In genomic region chr17:45060382-45060823, GRCh38 we compare ENCODE assay signal across 8 cellular contexts. TPM values are rescaled to one million over a fixed set of nuclear protein-coding genes. Genes with fewer than 3 reads are reported as not detected.
A peak's percentile ranks its signal among the peaks of the same experiment; 100 is the strongest.
DNase-seq lines count a peak whose midpoint lies in the region; FAIRE-seq and TF ChIP-seq lines count a peak whose summit lies in the region.

No MANE protein-coding gene starts in this region.

- DNase-seq in activated naive CD4-positive, alpha-beta T cell treated with anti-CD3 and anti-CD28 coated beads for 36 hours = no peak
- no peak for DNase-seq in activated naive CD4-positive, alpha-beta T cell (lab: John Stamatoyannopoulos, UW)
- DNase-seq in adrenal gland (no peak), kidney (no peak), glomerular visceral epithelial cell (ENCODE audit: extremely low spot score) (no peak)
- DNase-seq in stimulated activated CD8-positive, alpha-beta memory T cell treated with anti-CD3 and anti-CD28 coated beads, Interleukin-4, amount 100 ng/mL, for 48 hours = no peak
- no peak for DNase-seq in stimulated activated naive CD4-positive, alpha-beta T cell (lab: John Stamatoyannopoulos, UW)

- H3K27me3 Mint-ChIP-seq in activated naive CD4-positive, alpha-beta T cell treated with anti-CD3 and anti-CD28 coated beads for 36 hours (ENCODE audit: low read depth) = no peaks in the 10 kb centered on the region

- peak overlapping the region; percentile 7 to 61 (median 32) for H3K4me3 ChIP-seq in adrenal gland
- H3K4me3 ChIP-seq in kidney (ENCODE audit: low read length in 2 of 2) = peak overlapping the region; percentile 82 to 91
- peak overlapping the region; percentile 92 to 100 (median 99) for H3K4me3 ChIP-seq in subcutaneous abdominal adipose tissue (ENCODE audit: low read depth in 1 of 5, low read length in 5 of 5)

- FAIRE-seq in kidney (lab: Jason Lieb, UNC) = no peak

- peak overlapping the region; percentile 54 to 88 (median 79) for H3K27ac ChIP-seq in adrenal gland
- H3K27ac ChIP-seq in kidney (ENCODE audit: low read depth in 2 of 2, low read length in 2 of 2) = peak overlapping the region; percentile 38 to 86
- peak overlapping the region; percentile 96 for H3K27ac ChIP-seq in subcutaneous abdominal adipose tissue (ENCODE audit: low read depth, low read length)

- intact Hi-C loops in activated naive CD4-positive, alpha-beta T cell treated with anti-CD3 and anti-CD28 coated beads for 36 hours (cut with micrococcal nuclease) = loop anchor here (10.0 kb wide), 1 partner anchor 254 kb away; the partner anchor contains the start of gene MAP3K14
- intact Hi-C loops in adrenal gland (cut with DNase I) = no loop called here
- intact Hi-C loops in kidney (cut with DNase I) = no loop called here

- H3K27ac Mint-ChIP-seq in activated naive CD4-positive, alpha-beta T cell treated with anti-CD3 and anti-CD28 coated beads for 36 hours = peak overlapping the region; percentile 93

- 8 to 13% (median 9%) methylated on average over 16 of the region's 16 CpGs for WGBS in adrenal gland, 4 donors

- no peak for TF ChIP-seq CTCF in adrenal gland (IDR thresholded peaks at IDR 0.05)
- no peak for TF ChIP-seq CTCF in kidney (IDR thresholded peaks at IDR 0.05; ENCODE audit: borderline replicate concordance, extremely low read depth, insufficient read depth)

- peaks cover 15% of the 10 kb centered on the region for H3K36me3 Mint-ChIP-seq in activated naive CD4-positive, alpha-beta T cell treated with anti-CD3 and anti-CD28 coated beads for 36 hours (ENCODE audit: low read depth)

- H3K36me3 ChIP-seq in adrenal gland (replicated peaks in 1 of 2) = no peaks in the 10 kb centered on the region
- no peaks in the 10 kb centered on the region for H3K36me3 ChIP-seq in kidney (ENCODE audit: control insufficient read depth in 1 of 2, insufficient read depth in 2 of 2, low read length in 2 of 2)
- peaks cover 0 to 5% (median 0%) of the 10 kb centered on the region in 5 donors for H3K36me3 ChIP-seq in subcutaneous abdominal adipose tissue (ENCODE audit: control insufficient read depth in 5 of 5, insufficient read depth in 5 of 5, low read length in 5 of 5)

- no peaks in the 10 kb centered on the region for H3K27me3 ChIP-seq in adrenal gland
- H3K27me3 ChIP-seq in subcutaneous abdominal adipose tissue (ENCODE audit: control insufficient read depth in 5 of 5, insufficient read depth in 4 of 5, low read length in 5 of 5) = no peaks in the 10 kb centered on the region

- H3K9me3 Mint-ChIP-seq in activated naive CD4-positive, alpha-beta T cell treated with anti-CD3 and anti-CD28 coated beads for 36 hours = no peaks in the 10 kb centered on the region

- TF ChIP-seq POLR2A in adrenal gland (IDR thresholded peaks at IDR 0.05) = no peak

- peak overlapping the region; percentile 31 to 94 for H3K9ac ChIP-seq in kidney (ENCODE audit: low read length in 2 of 2)
- H3K9ac ChIP-seq in subcutaneous abdominal adipose tissue (ENCODE audit: low read length in 5 of 5) = peak overlapping the region; percentile 86 to 97 (median 90)

- H3K4me1 ChIP-seq in adrenal gland (replicated peaks in 1 of 2) (peaks cover 38 to 54% of the 10 kb centered on the region in 2 donors), kidney (ENCODE audit: control insufficient read depth in 1 of 2, insufficient read depth in 1 of 2, low read depth in 1 of 2, low read length in 2 of 2) (peaks cover 7 to 15% of the 10 kb centered on the region in 2 donors), subcutaneous abdominal adipose tissue (ENCODE audit: control insufficient read depth in 5 of 5, insufficient read depth in 5 of 5, low read length in 5 of 5) (peaks cover 10 to 43% (median 35%) of the 10 kb centered on the region in 5 donors)

- H3K9me3 ChIP-seq in adrenal gland (replicated peaks in 1 of 3) = no peaks in the 10 kb centered on the region
- H3K9me3 ChIP-seq in kidney (ENCODE audit: control insufficient read depth in 1 of 2, low read length in 2 of 2) = no peaks in the 10 kb centered on the region
- no peaks in the 10 kb centered on the region for H3K9me3 ChIP-seq in subcutaneous abdominal adipose tissue (ENCODE audit: control insufficient read depth in 5 of 5, low read length in 5 of 5)

- peak overlapping the region; percentile 87 for H3K4me3 Mint-ChIP-seq in activated naive CD4-positive, alpha-beta T cell treated with anti-CD3 and anti-CD28 coated beads for 36 hours

- CTCF ChIA-PET in activated naive CD4-positive, alpha-beta T cell treated with anti-CD3 and anti-CD28 coated beads for 36 hours (lab: Charles Lee) = interaction anchor here (1.0 to 1.3 kb wide), 2 partner anchors 13 to 75 kb away, joined by 4 to 5 read pairs; partner anchors contain the start of gene ACBD4

- peaks cover 52% of the 10 kb centered on the region for H3K4me1 Mint-ChIP-seq in activated naive CD4-positive, alpha-beta T cell treated with anti-CD3 and anti-CD28 coated beads for 36 hours (ENCODE audit: low read depth)

RNA-seq across cellular contexts. Expression of gene NMT1, which starts 0.7 kb away (rescaled TPM):
- total RNA-seq in activated naive CD4-positive, alpha-beta T cell treated with anti-CD3 and anti-CD28 coated beads for 36 hours = 100 to 1,000 TPM; 234 to 235 TPM
- 100 to 1,000 TPM in 6 of 8 donors, 10 to 100 TPM in 2; 85.9 to 174 (median 136) TPM for total RNA-seq in adrenal gland
- 100 to 1,000 TPM; 119 to 170 (median 163) TPM for polyA plus RNA-seq in adrenal gland
- total RNA-seq in kidney = 98.5 TPM
- polyA plus RNA-seq in kidney (ENCODE audit: insufficient read depth, low read depth, low replicate concordance) = 72.3 TPM

RNA-seq across cellular contexts. Expression of gene DCAKD, which starts 9.0 kb away (rescaled TPM):
- total RNA-seq in activated naive CD4-positive, alpha-beta T cell treated with anti-CD3 and anti-CD28 coated beads for 36 hours = 10 to 100 TPM; 38.1 to 38.9 TPM
- total RNA-seq in adrenal gland (100 to 1,000 TPM in 2 of 8 donors, 10 to 100 TPM in 6; 53.1 to 115 (median 74.6) TPM), kidney (34.9 TPM)
- polyA plus RNA-seq in adrenal gland (10 to 100 TPM; 34.9 to 40.6 (median 35.2) TPM), kidney (ENCODE audit: insufficient read depth, low read depth, low replicate concordance) (27.5 TPM)

Comparison
In these comparisons a context has a peak if more than half of its experiments do, and no peak if none do; other contexts are left out.
1. H3K4me3 ChIP-seq: peak in every context shown above with its lines; median percentile 99 in subcutaneous abdominal adipose tissue; 86 in kidney; 32 in adrenal gland.